ENCODE assay signal across 21 cellular contexts in the genomic region with DNA sequence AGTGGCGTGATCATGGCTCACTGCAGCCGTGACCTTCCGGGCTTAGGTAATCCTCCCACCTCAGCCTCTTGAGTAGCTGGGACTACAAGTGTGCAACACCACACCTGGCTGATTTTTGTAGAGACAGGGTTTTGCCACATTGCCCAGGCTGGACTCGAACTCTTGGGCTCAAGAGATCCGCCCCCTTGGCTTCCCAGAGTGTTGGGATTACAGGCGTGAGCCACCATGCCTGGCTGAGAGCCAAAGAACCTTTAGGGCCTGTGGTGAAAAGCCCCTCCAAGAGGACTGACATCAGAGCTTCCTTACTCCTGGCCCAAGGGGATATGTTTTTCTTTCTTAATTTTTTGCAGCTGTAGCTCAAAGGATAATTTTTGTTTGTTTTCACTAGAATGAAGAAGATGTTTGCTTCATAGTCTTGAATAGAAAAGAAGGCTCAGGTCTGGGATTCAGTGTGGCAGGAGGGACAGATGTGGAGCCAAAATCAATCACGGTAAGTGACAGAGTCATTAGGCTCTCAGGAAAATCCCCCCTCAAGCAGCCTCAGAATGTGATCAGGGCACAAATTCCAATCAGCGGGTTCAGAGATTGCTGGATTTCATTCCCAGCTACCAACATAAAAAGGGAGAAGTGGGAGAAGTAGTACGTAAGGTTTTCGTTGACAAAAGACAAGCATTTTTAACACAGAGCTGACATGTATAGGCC.
DNase-seq lines count a peak whose midpoint lies in the region; ATAC-seq and TF ChIP-seq lines count a peak whose summit lies in the region.
"Had no signal": no experiment of that assay in that cellular context is flagged by ENCODE, and none has a peak within 500 bp of the region (broad histone marks: within the 10 kb centered on the region; RNA-seq: fewer than 3 reads in every experiment).

No MANE protein-coding gene starts in this region.

- no peak overlapping the region for H3K4me3 Mint-ChIP-seq in glutamatergic neuron (ENCODE audit: unreplicated experiment)
- H3K4me3 Mint-ChIP-seq: activated naive CD8-positive, alpha-beta T cell treated with anti-CD3 and anti-CD28 coated beads, Interleukin-2, amount 50 U/mL, for 24 hours; CD14-positive monocyte had no signal

- H3K27ac Mint-ChIP-seq in glutamatergic neuron (ENCODE audit: unreplicated experiment) = peak overlapping the region; percentile 24
- H3K27ac Mint-ChIP-seq: activated naive CD8-positive, alpha-beta T cell treated with anti-CD3 and anti-CD28 coated beads, Interleukin-2, amount 50 U/mL, for 24 hours had no signal

- intact Hi-C loops in left cardiac atrium (cut with DNase I) = no loop called here
- intact Hi-C loops in dorsolateral prefrontal cortex (cut with DNase I) = no loop called here

- no peaks in the 10 kb centered on the region for H3K9me3 ChIP-seq in right atrium auricular region
- H3K9me3 ChIP-seq: psoas muscle, vagina had no signal

- H3K9me3 Mint-ChIP-seq in glutamatergic neuron (ENCODE audit: unreplicated experiment) = peaks cover 12% of the 10 kb centered on the region
- H3K9me3 Mint-ChIP-seq: activated naive CD8-positive, alpha-beta T cell treated with anti-CD3 and anti-CD28 coated beads, Interleukin-2, amount 50 U/mL, for 24 hours; CD14-positive monocyte had no signal

- peak; percentile 52 for DNase-seq in right atrium auricular region (ENCODE audit: low spot score)
- DNase-seq in left cardiac atrium = no peak
- peak; percentile 29 for DNase-seq in astrocyte of the spinal cord (ENCODE audit: low read depth, low spot score)
- no peak for DNase-seq in glutamatergic neuron
- no peak for DNase-seq in dorsolateral prefrontal cortex
- DNase-seq in amniotic stem cell (lab: John Stamatoyannopoulos, UW) = no peak
- DNase-seq: activated CD4-positive, alpha-beta T cell treated with anti-CD3 and anti-CD28 coated beads for 4 hours; activated naive CD8-positive, alpha-beta T cell treated with anti-CD3 and anti-CD28 coated beads, Interleukin-2, amount 50 U/mL, for 24 hours; caudate nucleus; erythroblast; left colon; NCI-H1417 treated with DMSO at 0.1 percent for 48 hours; NCI-H2107; psoas muscle; Right ventricle myocardium superior; stimulated activated CD4-positive, alpha-beta T cell treated with anti-CD3 and anti-CD28 coated beads, Interleukin-4, amount 100 ng/mL, for 24 hours had no signal

- H3K27ac ChIP-seq in right atrium auricular region (no peak overlapping the region), dorsolateral prefrontal cortex (peak overlapping the region in 16 of 59 donors; percentile 5 to 79 (median 62))
- H3K27ac ChIP-seq: psoas muscle, vagina had no signal

- ATAC-seq in left cardiac atrium (no peak), HG02840 (IDR thresholded peaks at IDR 0.05; ENCODE audit: low FRiP score, unreplicated experiment) (no peak), HG03097 (IDR thresholded peaks at IDR 0.05; ENCODE audit: low FRiP score, unreplicated experiment) (no peak)
- ATAC-seq: activated naive CD8-positive, alpha-beta T cell treated with anti-CD3 and anti-CD28 coated beads, Interleukin-2, amount 50 U/mL, for 24 hours; left colon; psoas muscle had no signal

- no peak for TF ChIP-seq CTCF in right atrium auricular region (IDR thresholded peaks at IDR 0.05)
- no peak for TF ChIP-seq CTCF in astrocyte of the spinal cord (IDR thresholded peaks at IDR 0.05; ENCODE audit: low read depth, low read length)
- no peak for TF ChIP-seq CTCF in glutamatergic neuron (IDR thresholded peaks at IDR 0.05; ENCODE audit: partially characterized antibody, unreplicated experiment)
- TF ChIP-seq CTCF in dorsolateral prefrontal cortex (IDR thresholded peaks at IDR 0.05 in 54 of 56, conservative IDR thresholded peaks at IDR 0.05 in 2 of 56; ENCODE audit: low read depth in 1 of 56, partially characterized antibody in 56 of 56) = no peak

- H3K27me3 ChIP-seq in right atrium auricular region (no peaks in the 10 kb centered on the region), dorsolateral prefrontal cortex (no peaks in the 10 kb centered on the region)
- H3K27me3 ChIP-seq: vagina had no signal

- H3K4me1 Mint-ChIP-seq in glutamatergic neuron (ENCODE audit: low read depth, unreplicated experiment) = peaks cover 21% of the 10 kb centered on the region
- H3K4me1 Mint-ChIP-seq: activated naive CD8-positive, alpha-beta T cell treated with anti-CD3 and anti-CD28 coated beads, Interleukin-2, amount 50 U/mL, for 24 hours had no signal

- H3K4me3 ChIP-seq in right atrium auricular region (no peak overlapping the region), astrocyte of the spinal cord (ENCODE audit: low read depth, low read length) (no peak overlapping the region), dorsolateral prefrontal cortex (no peak overlapping the region)
- H3K4me3 ChIP-seq: psoas muscle, smooth muscle cell, vagina had no signal

- H3K4me1 ChIP-seq in right atrium auricular region = peaks cover 0 to 29% of the 10 kb centered on the region in 2 donors

- in situ Hi-C loops in astrocyte of the spinal cord (cut with HindIII; ENCODE audit: low sequenced_read_pairs) = no loop called here

- peaks cover 7% of the 10 kb centered on the region for H3K27me3 Mint-ChIP-seq in glutamatergic neuron (ENCODE audit: unreplicated experiment)
- H3K27me3 Mint-ChIP-seq: activated naive CD8-positive, alpha-beta T cell treated with anti-CD3 and anti-CD28 coated beads, Interleukin-2, amount 50 U/mL, for 24 hours had no signal

- H3K36me3 ChIP-seq in right atrium auricular region = peaks cover 42% of the 10 kb centered on the region

- no peaks in the 10 kb centered on the region for H3K36me3 Mint-ChIP-seq in glutamatergic neuron (ENCODE audit: unreplicated experiment)

Comparison
In these comparisons a context has a peak if more than half of its experiments do, and no peak if none do; other contexts are left out.
1. DNase-seq: peak in right atrium auricular region (single experiment) and astrocyte of the spinal cord (single experiment); none in left cardiac atrium (single experiment), glutamatergic neuron (single experiment), dorsolateral prefrontal cortex (0 of 10) and amniotic stem cell (single experiment).